ENCODE assay signal across 24 cellular contexts in genomic region chr9:134686896-134687295, GRCh38.
"Had no signal": no experiment of that assay in that cellular context is flagged by ENCODE, and none has a peak within 500 bp of the region (broad histone marks: within the 10 kb centered on the region; RNA-seq: fewer than 3 reads in every experiment).

No MANE protein-coding gene starts in this region.

- H3K4me2 ChIP-seq: SK-N-SH had no signal

- ATAC-seq: activated T-helper 17 cell treated with anti-CD3 and anti-CD28 coated beads, Interleukin-2, amount 50 U/mL, for 72 hours; K562 had no signal

- H3K36me3 ChIP-seq: Peyer's patch had no signal

- H3K27ac ChIP-seq: brain microvascular endothelial cell, Peyer's patch, VCaP had no signal

- H3K4me3 ChIP-seq: K562, Peyer's patch had no signal

- H3K9me3 ChIP-seq: Peyer's patch, SK-N-SH had no signal

- H3K27me3 ChIP-seq: brain microvascular endothelial cell, Peyer's patch had no signal

- DNase-seq: activated CD4-positive, alpha-beta memory T cell treated with anti-CD3 and anti-CD28 coated beads for 36 hours; activated CD4-positive, alpha-beta T cell treated with anti-CD3 and anti-CD28 coated beads, Interleukin-2, amount 10 ng/mL, durations not matched to agents 7 days and 5 days; activated CD4-positive, CD25-positive, alpha-beta regulatory T cell; activated CD8-positive, alpha-beta memory T cell treated with anti-CD3 and anti-CD28 coated beads for 24 hours; activated gamma-delta T cell; activated naive CD4-positive, alpha-beta T cell treated with anti-CD3 and anti-CD28 coated beads, Interleukin-2, amount 10 ng/mL, durations not matched to agents 7 days and 5 days; activated naive CD8-positive, alpha-beta T cell treated with anti-CD3 and anti-CD28 coated beads for 36 hours; activated T-cell treated with anti-CD3 and anti-CD28 coated beads for 4 hours; activated T-cell treated with anti-CD3 and anti-CD28 coated beads, Interleukin-2, amount 50 U/mL, for 48 hours; brain microvascular endothelial cell; Karpas-422; MM.1S; NCI-H1105; NCI-H1436; NCI-H187; NCI-H2081; NCI-H510A treated with DMSO at 0.1 percent for 48 hours; NCI-H69; SK-N-SH; T-helper 1 cell had no signal

- H3K9ac ChIP-seq: SK-N-SH had no signal

- FAIRE-seq: K562 had no signal
